In the genomic region with DNA sequence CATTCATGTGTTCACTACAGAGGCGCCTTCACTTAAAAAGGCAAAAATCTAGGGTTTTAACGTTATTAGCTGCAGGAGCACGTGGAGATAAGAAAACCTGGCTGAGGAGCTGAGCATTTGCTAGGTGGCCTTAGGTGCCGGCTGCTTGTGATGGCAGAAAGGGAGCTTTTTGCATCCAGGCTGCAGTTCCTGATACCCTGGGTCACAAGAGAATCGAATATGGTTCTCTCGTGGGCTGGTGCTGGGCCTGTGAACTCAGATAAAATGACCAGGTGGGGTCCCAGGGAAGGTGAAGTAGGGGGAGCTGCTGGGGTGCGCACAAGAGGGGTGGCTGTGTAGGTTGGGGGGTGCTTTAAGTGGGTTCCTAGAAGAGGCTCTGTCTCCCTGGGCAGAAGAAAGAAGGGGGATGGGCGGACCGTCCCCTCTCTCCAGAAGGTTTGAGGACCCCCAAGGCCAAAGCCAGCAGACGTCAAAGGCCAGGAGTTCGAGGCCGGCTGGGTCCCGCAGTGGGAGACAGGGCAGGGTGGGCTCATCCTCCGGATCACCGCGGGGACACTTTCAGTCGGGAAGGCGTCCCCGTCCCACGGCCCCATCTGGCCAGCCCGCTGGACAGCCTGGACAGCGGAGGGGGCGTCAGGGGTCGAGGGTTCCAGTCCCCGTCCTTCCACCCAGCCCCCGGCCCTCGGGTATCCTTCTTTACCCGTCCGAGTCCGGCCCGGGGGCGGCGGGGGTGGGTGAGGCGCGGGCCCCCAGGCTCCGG, we compare ENCODE assay signal across 8 cellular contexts. TPM values are rescaled to one million over a fixed set of nuclear protein-coding genes. Genes with fewer than 3 reads are reported as not detected.
A peak's percentile ranks its signal among the peaks of the same experiment; 100 is the strongest.
DNase-seq lines count a peak whose midpoint lies in the region; ATAC-seq, FAIRE-seq and TF ChIP-seq lines count a peak whose summit lies in the region.

No MANE protein-coding gene starts in this region.

- DNase-seq in DND-41 (no peak), RWPE2 (ENCODE audit: low spot score) (no peak), HEK293T (ENCODE audit: extremely low spot score) (no peak), GM12892 (ENCODE audit: insufficient read length) (no peak), SKM-1 (lab: John Stamatoyannopoulos, UW; ENCODE audit: unreplicated experiment) (no peak)

- H2AFZ ChIP-seq in DND-41 (ENCODE audit: low read depth, low read length): peak overlapping the region; percentile 19; the same call in 1 of the 2 replicates

- 16 to 18% methylated on average over 25 to 36 of the region's 36 CpGs for WGBS in esophagus, 2 donors

- H3K9ac ChIP-seq in DND-41 (ENCODE audit: low read depth, low read length): peak overlapping the region; percentile 63

- H3K4me3 ChIP-seq in DND-41 (ENCODE audit: low read depth in 1 of 2, low read length in 2 of 2) (peak overlapping the region; percentile 17 to 60; a peak in 3 of 4 replicates), RWPE2 (ENCODE audit: severe bottlenecking) (peak overlapping the region; percentile 60), esophagus (ENCODE audit: low read depth in 1 of 2, low read length in 2 of 2) (peak overlapping the region; percentile 39 to 90), neutrophil (ENCODE audit: low read depth in 1 of 2, low read length in 1 of 2) (peak overlapping the region; percentile 60 to 70)

- no peak for ATAC-seq in DND-41 (ENCODE audit: insufficient read depth, low read depth)
- ATAC-seq in RWPE2 (ENCODE audit: low read depth): no peak
- no peak for ATAC-seq in GM18867 (IDR thresholded peaks at IDR 0.05; ENCODE audit: unreplicated experiment)

- H3K4me1 ChIP-seq in DND-41 (ENCODE audit: insufficient read depth, low read length) (peaks cover 48% of the 10 kb centered on the region), RWPE2 (ENCODE audit: insufficient read depth, poor library complexity, severe bottlenecking) (peaks cover 10% of the 10 kb centered on the region), esophagus (ENCODE audit: control insufficient read depth in 2 of 2, insufficient read depth in 2 of 2, low read length in 1 of 2) (peaks cover 5 to 15% of the 10 kb centered on the region in 2 donors), neutrophil (ENCODE audit: control insufficient read depth in 1 of 2, insufficient read depth in 1 of 2, low read depth in 1 of 2, low read length in 1 of 2) (peaks cover 33 to 37% of the 10 kb centered on the region in 2 experiments)

- no peak for TF ChIP-seq POLR2A in GM12892 (IDR thresholded peaks at IDR 0.05; ENCODE audit: low read depth, low read length)

- peak overlapping the region; percentile 66 for H3K27ac ChIP-seq in DND-41 (ENCODE audit: low read length)
- H3K27ac ChIP-seq in RWPE2 (ENCODE audit: poor library complexity, severe bottlenecking): peak overlapping the region; percentile 88
- H3K27ac ChIP-seq in esophagus (ENCODE audit: low read depth in 2 of 2, low read length in 1 of 2): peak overlapping the region; percentile 69 to 96
- H3K27ac ChIP-seq in neutrophil: peak overlapping the region; percentile 99

- H3K4me2 ChIP-seq in DND-41 (ENCODE audit: insufficient read depth, low read length): peak overlapping the region; percentile 77

- H4K20me1 ChIP-seq in DND-41 (ENCODE audit: insufficient read depth, low read length): peaks cover 30% of the 10 kb centered on the region

- H3K27me3 ChIP-seq in DND-41 (ENCODE audit: insufficient read depth, low read length, poor library complexity) (no peaks in the 10 kb centered on the region), RWPE2 (ENCODE audit: insufficient read depth, poor library complexity, severe bottlenecking) (no peaks in the 10 kb centered on the region), esophagus (ENCODE audit: control insufficient read depth in 1 of 2, insufficient read depth in 2 of 2, low read length in 2 of 2) (no peaks in the 10 kb centered on the region), neutrophil (peaks cover 45% of the 10 kb centered on the region)

- TF ChIP-seq CTCF in DND-41 (IDR thresholded peaks at IDR 0.05; ENCODE audit: borderline replicate concordance, extremely low read depth, low read length, poor library complexity, severe bottlenecking) (no peak), RWPE2 (IDR thresholded peaks at IDR 0.05; ENCODE audit: poor library complexity, severe bottlenecking) (no peak), neutrophil (IDR thresholded peaks at IDR 0.05) (no peak)

- CTCF ChIA-PET in HEK293T (lab: Yijun Ruan, JAX): no interaction called here

- no peak for FAIRE-seq in GM12892 (lab: Jason Lieb, UNC)

- H3K79me2 ChIP-seq in DND-41 (ENCODE audit: insufficient read depth, low read length): peaks cover 38% of the 10 kb centered on the region

- H3K36me3 ChIP-seq in DND-41 (ENCODE audit: insufficient read depth, low read length): peaks cover 17% of the 10 kb centered on the region
- H3K36me3 ChIP-seq in RWPE2 (ENCODE audit: low read depth): peaks cover 8% of the 10 kb centered on the region
- peaks cover 0 to 2% of the 10 kb centered on the region in 2 donors for H3K36me3 ChIP-seq in esophagus (ENCODE audit: control insufficient read depth in 2 of 2, insufficient read depth in 2 of 2, low read length in 1 of 2)
- no peaks in the 10 kb centered on the region for H3K36me3 ChIP-seq in neutrophil

- POLR2A ChIA-PET in HEK293T (lab: Yijun Ruan, JAX): no interaction called here

- H3K9me3 ChIP-seq in DND-41 (ENCODE audit: insufficient read depth, low read length, severe bottlenecking) (no peaks in the 10 kb centered on the region), RWPE2 (ENCODE audit: severe bottlenecking) (no peaks in the 10 kb centered on the region), esophagus (ENCODE audit: control insufficient read depth in 2 of 2, insufficient read depth in 1 of 2, low read depth in 1 of 2, low read length in 1 of 2) (no peaks in the 10 kb centered on the region), neutrophil (no peaks in the 10 kb centered on the region)

TF ChIP-seq in HEK293T, 16 proteins besides CTCF, POLR2A, EP300 and RAD21:
- TF ChIP-seq ELF4 (IDR thresholded peaks at IDR 0.05): no peak

RNA-seq across cellular contexts. Expression of a gene that starts 0.7 kb away (rescaled TPM):
- 10 to 100 TPM; 16.9 to 19.3 TPM for polyA plus RNA-seq in esophagus
- 10.2 TPM for polyA plus RNA-seq in GM12892 (2012; ENCODE audit: missing spikeins)
